In the genomic region with DNA sequence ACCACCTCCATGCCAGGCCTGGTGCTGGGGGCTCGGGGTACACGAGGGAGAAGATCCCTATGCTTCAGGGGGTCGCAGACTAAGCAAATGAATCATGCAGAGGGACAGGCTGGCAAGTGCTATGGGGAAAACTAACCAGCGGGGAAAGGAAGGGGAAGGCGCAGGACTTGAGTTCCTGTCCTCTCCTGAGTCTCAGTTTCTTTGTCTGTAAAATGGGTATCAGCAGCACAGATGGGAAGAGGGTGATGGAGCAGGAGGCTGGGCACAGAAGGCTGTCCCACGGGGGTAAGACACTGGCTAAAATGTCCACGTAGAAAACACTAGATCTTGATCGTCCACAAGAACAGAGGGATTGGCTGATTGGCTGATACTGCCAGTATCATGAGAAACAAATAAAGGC, we compare ENCODE assay signal across 23 cellular contexts. TPM values are rescaled to one million over a fixed set of nuclear protein-coding genes. Genes with fewer than 3 reads are reported as not detected.
DNase-seq lines count a peak whose midpoint lies in the region; ATAC-seq, FAIRE-seq and TF ChIP-seq lines count a peak whose summit lies in the region.
"Had no signal": no experiment of that assay in that cellular context is flagged by ENCODE, and none has a peak within 500 bp of the region (broad histone marks: within the 10 kb centered on the region; RNA-seq: fewer than 3 reads in every experiment).

No MANE protein-coding gene starts in this region.

- H3K4me3 ChIP-seq in HepG2 (replicated peaks in 1 of 3; ENCODE audit: insufficient read depth in 1 of 3, low read depth in 2 of 3, low read length in 3 of 3) (no peak overlapping the region), right lobe of liver (no peak overlapping the region), neural progenitor cell (no peak overlapping the region), kidney (ENCODE audit: low read length in 2 of 2) (no peak overlapping the region)

- peaks cover 3 to 24% of the 10 kb centered on the region in 2 experiments; a peak in 4 of 5 replicates for H3K27me3 ChIP-seq in HepG2 (ENCODE audit: control insufficient read depth in 1 of 2, insufficient read depth in 2 of 2, low read length in 2 of 2)
- no peaks in the 10 kb centered on the region for H3K27me3 ChIP-seq in right lobe of liver
- H3K27me3 ChIP-seq in neural progenitor cell = no peaks in the 10 kb centered on the region

- H3K36me3 Mint-ChIP-seq in effector memory CD8-positive, alpha-beta T cell (ENCODE audit: insufficient read depth) = peaks cover 5% of the 10 kb centered on the region
- H3K36me3 Mint-ChIP-seq in neural progenitor cell = peaks cover 52% of the 10 kb centered on the region
- H3K36me3 Mint-ChIP-seq: CD4-positive, CD25-positive, alpha-beta regulatory T cell had no signal

- no peak overlapping the region for H2AFZ ChIP-seq in HepG2 (ENCODE audit: low read length)
- H2AFZ ChIP-seq in neural progenitor cell (replicated peaks) = no peak overlapping the region

- peak overlapping the region; percentile 41 to 70 for H3K4me3 Mint-ChIP-seq in effector memory CD8-positive, alpha-beta T cell
- H3K4me3 Mint-ChIP-seq in neural progenitor cell = no peak overlapping the region
- H3K4me3 Mint-ChIP-seq: CD4-positive, CD25-positive, alpha-beta regulatory T cell had no signal

- H3K79me2 ChIP-seq in HepG2 (ENCODE audit: insufficient read depth, low read length) (no peaks in the 10 kb centered on the region), neural progenitor cell (ENCODE audit: low read depth) (peaks cover 84% of the 10 kb centered on the region)

- H3K4me2 ChIP-seq in HepG2 (ENCODE audit: low read depth, low read length) (no peak overlapping the region), neural progenitor cell (no peak overlapping the region)

- ATAC-seq in HepG2 (no peak), right lobe of liver (no peak), GM18520 (IDR thresholded peaks at IDR 0.05; ENCODE audit: unreplicated experiment) (no peak)
- no peak for ATAC-seq in effector memory CD8-positive, alpha-beta T cell (replicated peaks)

- TF ChIP-seq CTCF in HepG2 (CRISPR knock-in tag; IDR thresholded peaks at IDR 0.05) = no peak
- no peak for TF ChIP-seq CTCF in right lobe of liver (IDR thresholded peaks at IDR 0.05)
- no peak for TF ChIP-seq CTCF in neural progenitor cell (IDR thresholded peaks at IDR 0.05)
- no peak for TF ChIP-seq CTCF in kidney (IDR thresholded peaks at IDR 0.05; ENCODE audit: borderline replicate concordance, extremely low read depth, insufficient read depth)

- H4K20me1 ChIP-seq in HepG2 (ENCODE audit: insufficient read depth, low read length) (no peaks in the 10 kb centered on the region), neural progenitor cell (ENCODE audit: low read depth) (peaks cover 100% of the 10 kb centered on the region)

- peaks cover 40 to 41% of the 10 kb centered on the region in 2 donors for H3K4me1 Mint-ChIP-seq in effector memory CD8-positive, alpha-beta T cell (ENCODE audit: low read depth in 2 of 2)
- peaks cover 4% of the 10 kb centered on the region for H3K4me1 Mint-ChIP-seq in neural progenitor cell

- intact Hi-C loops in HepG2 (cut with micrococcal nuclease; ENCODE audit: unreplicated experiment) (no loop called here), right lobe of liver (cut with DNase I) (no loop called here), kidney (cut with DNase I) (no loop called here)

- TF ChIP-seq RAD21 in HepG2 (CRISPR knock-in tag; IDR thresholded peaks at IDR 0.05) = no peak

- no peaks in the 10 kb centered on the region for H3K27me3 Mint-ChIP-seq in effector memory CD8-positive, alpha-beta T cell
- H3K27me3 Mint-ChIP-seq in neural progenitor cell (ENCODE audit: insufficient read depth, low read depth) = peaks cover 6% of the 10 kb centered on the region

- H3K9me3 Mint-ChIP-seq in effector memory CD8-positive, alpha-beta T cell = peaks cover 0 to 10% of the 10 kb centered on the region in 2 donors
- H3K9me3 Mint-ChIP-seq in neural progenitor cell = peaks cover 15% of the 10 kb centered on the region

- DNase-seq in HepG2 (ENCODE audit: low spot score) (no peak), right lobe of liver (no peak), neural progenitor cell (ENCODE audit: low spot score) (no peak), kidney (no peak), cerebellar cortex (ENCODE audit: low spot score) (no peak), GDM1 (lab: John Stamatoyannopoulos, UW) (no peak)
- DNase-seq in effector memory CD8-positive, alpha-beta T cell = no peak
- DNase-seq: 8988T; CD4-positive, CD25-positive, alpha-beta regulatory T cell; KBM-7; NCI-H1048; NCI-H146; NCI-H2081 treated with DMSO at 0.1 percent for 48 hours; NCI-H226; NCI-H69; NK-92 treated with Interleukin-12 subunit alpha and Interleukin-12 subunit beta, amount 100 ng/mL, for 24 hours had no signal

- CTCF ChIA-PET in HepG2 (lab: Yijun Ruan, JAX; ENCODE audit: low intra/inter-chr PET ratio, low total read pairs) = no interaction called here

- H3K36me3 ChIP-seq in HepG2 (replicated peaks in 1 of 2; ENCODE audit: control insufficient read depth in 1 of 2, insufficient read depth in 2 of 2, low read length in 2 of 2) (no peaks in the 10 kb centered on the region), right lobe of liver (no peaks in the 10 kb centered on the region), neural progenitor cell (peaks cover 14% of the 10 kb centered on the region), kidney (ENCODE audit: control insufficient read depth in 1 of 2, insufficient read depth in 2 of 2, low read length in 2 of 2) (no peaks in the 10 kb centered on the region)

- FAIRE-seq in HepG2 (lab: Jason Lieb, UNC) = no peak
- no peak for FAIRE-seq in kidney (lab: Jason Lieb, UNC)
- FAIRE-seq: G401.6, GM12892, GM19239, HTR-8/SVneo had no signal

- TF ChIP-seq POLR2A in HepG2 (IDR thresholded peaks at IDR 0.05; ENCODE audit: insufficient read depth in 1 of 2, low read depth in 2 of 2, low read length in 2 of 2) (no peak), right lobe of liver (IDR thresholded peaks at IDR 0.05) (no peak)

- H3K27ac ChIP-seq in HepG2 (ENCODE audit: extremely low read length, insufficient read depth, low read length) (no peak overlapping the region), right lobe of liver (no peak overlapping the region), neural progenitor cell (peak overlapping the region; percentile 76), kidney (ENCODE audit: low read depth in 2 of 2, low read length in 2 of 2) (no peak overlapping the region)

- 16% methylated on average over 8 of the region's 8 CpGs for WGBS in HepG2 (ENCODE audit: low lambda C conversion rate)
- 49% methylated on average over 7 of the region's 8 CpGs for WGBS in right lobe of liver (ENCODE audit: insufficient coverage, low coverage, low lambda C conversion rate, missing lambda C conversion rate)

- peaks cover 82% of the 10 kb centered on the region for H3F3A ChIP-seq in neural progenitor cell (ENCODE audit: low read depth)

- H3K27ac Mint-ChIP-seq in effector memory CD8-positive, alpha-beta T cell = peak overlapping the region; percentile 89 to 92
- H3K27ac Mint-ChIP-seq in neural progenitor cell = no peak overlapping the region
- H3K27ac Mint-ChIP-seq: CD4-positive, CD25-positive, alpha-beta regulatory T cell had no signal

- TF ChIP-seq EP300 in HepG2 (IDR thresholded peaks at IDR 0.05; ENCODE audit: low read depth in 2 of 2, low read length in 2 of 2) (no peak), HepG2 (CRISPR knock-in tag; IDR thresholded peaks at IDR 0.05; ENCODE audit: borderline replicate concordance) (no peak)

- H3K9ac ChIP-seq in HepG2 (ENCODE audit: insufficient read depth, low read depth, low read length) (no peak overlapping the region), neural progenitor cell (no peak overlapping the region), kidney (ENCODE audit: low read length in 2 of 2) (no peak overlapping the region)

- H3K9me3 ChIP-seq in HepG2 (ENCODE audit: low read length) (peaks cover 5% of the 10 kb centered on the region; the same call in 1 of the 2 replicates), right lobe of liver (no peaks in the 10 kb centered on the region), neural progenitor cell (ENCODE audit: low read depth) (no peaks in the 10 kb centered on the region), kidney (ENCODE audit: control insufficient read depth in 1 of 2, low read length in 2 of 2) (peaks cover 0 to 8% of the 10 kb centered on the region in 2 donors)

- POLR2A ChIA-PET in HepG2 (lab: Yijun Ruan, JAX) = no interaction called here

- BruUV-seq in HepG2 (replicated peaks; lab: Mats Ljungman, UMichigan) = no TSS peak

- H3K4me1 ChIP-seq in HepG2 (ENCODE audit: insufficient read depth, low read length) = no peaks in the 10 kb centered on the region
- H3K4me1 ChIP-seq in right lobe of liver = no peaks in the 10 kb centered on the region
- no peaks in the 10 kb centered on the region for H3K4me1 ChIP-seq in neural progenitor cell
- H3K4me1 ChIP-seq in kidney (ENCODE audit: control insufficient read depth in 1 of 2, insufficient read depth in 1 of 2, low read depth in 1 of 2, low read length in 2 of 2) = no peaks in the 10 kb centered on the region

- in situ Hi-C loops in HepG2 (cut with HindIII; ENCODE audit: extremely low pct_ligation_motif_present, low pct_unique_long_range_greater_than_20kb) = no loop called here

RNA-seq across cellular contexts. Expression of a gene that starts 39.8 kb away (rescaled TPM):
- not detected in 2 replicates for total RNA-seq in HepG2 (2016; rRNA removed; fragmentation: Illumina TruSeq; extraction: Trizol)
- not detected in 2 replicates for total RNA-seq in HepG2 (2016; cell fraction: cytosol; rRNA removed; fragmentation: Illumina TruSeq; extraction: Trizol; ENCODE audit: low read depth)
- not detected in 2 replicates for total RNA-seq in HepG2 (2016; cell fraction: insoluble cytoplasmic fraction; rRNA removed; fragmentation: Illumina TruSeq; extraction: Trizol)
- total RNA-seq in HepG2 (2016; cell fraction: membrane; rRNA removed; fragmentation: Illumina TruSeq; extraction: Trizol) = not detected in 2 replicates
- total RNA-seq in HepG2 (2016; cell fraction: nucleus; rRNA removed; fragmentation: Illumina TruSeq; extraction: Trizol) = not detected in 2 replicates
- polyA plus RNA-seq in HepG2 (2011; rRNA removed) = not detected in 2 replicates
- polyA plus RNA-seq in HepG2 (2011; cell fraction: cytosol; rRNA removed) = not detected in 2 replicates
- not detected in 2 replicates for polyA plus RNA-seq in HepG2 (2011; cell fraction: nucleus; rRNA removed)
- polyA plus RNA-seq in HepG2 (2012) = 0.08 and 0.16 TPM in 2 replicates
- polyA plus RNA-seq in HepG2 (2016; cell fraction: cytosol; fragmentation: Illumina TruSeq; extraction: Trizol; ENCODE audit: low read depth) = not detected in 2 replicates
- not detected in 2 replicates for polyA plus RNA-seq in HepG2 (2016; cell fraction: insoluble cytoplasmic fraction; fragmentation: Illumina TruSeq; extraction: Trizol; ENCODE audit: low read depth)
- not detected in 2 replicates for polyA plus RNA-seq in HepG2 (2016; cell fraction: membrane; fragmentation: Illumina TruSeq; extraction: Trizol; ENCODE audit: low read depth)
- polyA plus RNA-seq in HepG2 (2016; cell fraction: nucleus; fragmentation: Illumina TruSeq; extraction: Trizol; ENCODE audit: insufficient read depth, low read depth) = not detected in 2 replicates
- polyA minus RNA-seq in HepG2 (2011; rRNA and poly(A)+ RNA removed; ENCODE audit: low replicate concordance) = 0.02 TPM in 1 of 2 replicates, not detected in the other
- polyA minus RNA-seq in HepG2 (2011; cell fraction: cytosol; rRNA and poly(A)+ RNA removed) = not detected in 2 replicates
- polyA minus RNA-seq in HepG2 (2011; cell fraction: nucleus; rRNA and poly(A)+ RNA removed) = not detected in 2 replicates
- total RNA-seq in right lobe of liver = under 1 TPM in 4 of 6 experiments, not detected in 2; 0.06 to 0.32 (median 0.25) TPM
- total RNA-seq in neural progenitor cell (ENCODE audit: low replicate concordance) = 41.4 and 85.1 TPM in 2 replicates
- total RNA-seq in kidney = 4.7 TPM
- 4.4 TPM for polyA plus RNA-seq in kidney (ENCODE audit: insufficient read depth, low read depth, low replicate concordance)
- total RNA-seq: M059J, SK-MEL-5 had no signal
- polyA plus RNA-seq: CD4-positive, CD25-positive, alpha-beta regulatory T cell had no signal
